ENCODE assay signal across 1 cellular context in genomic region chr7:135509839-135510602, GRCh38.
TF ChIP-seq lines count a peak whose summit lies in the region.

Gene CNOT4 (minus strand): TSS chr7:135510102. CDS start chr7:135438331, 71,771 bp downstream.

TF ChIP-seq in HepG2, 621 proteins besides CTCF, POLR2A, EP300 and RAD21 (continued from another document and continues in another):
- TF ChIP-seq ZXDC (CRISPR knock-in tag; IDR thresholded peaks at IDR 0.05), result no peak
- TF ChIP-seq ZNF225 (CRISPR knock-in tag; IDR thresholded peaks at IDR 0.05), result peak; percentile 46; the same call in 1 of the 2 replicates
- TF ChIP-seq ZSCAN22 (CRISPR knock-in tag; IDR thresholded peaks at IDR 0.05), result no peak
- TF ChIP-seq, protein P1, sequence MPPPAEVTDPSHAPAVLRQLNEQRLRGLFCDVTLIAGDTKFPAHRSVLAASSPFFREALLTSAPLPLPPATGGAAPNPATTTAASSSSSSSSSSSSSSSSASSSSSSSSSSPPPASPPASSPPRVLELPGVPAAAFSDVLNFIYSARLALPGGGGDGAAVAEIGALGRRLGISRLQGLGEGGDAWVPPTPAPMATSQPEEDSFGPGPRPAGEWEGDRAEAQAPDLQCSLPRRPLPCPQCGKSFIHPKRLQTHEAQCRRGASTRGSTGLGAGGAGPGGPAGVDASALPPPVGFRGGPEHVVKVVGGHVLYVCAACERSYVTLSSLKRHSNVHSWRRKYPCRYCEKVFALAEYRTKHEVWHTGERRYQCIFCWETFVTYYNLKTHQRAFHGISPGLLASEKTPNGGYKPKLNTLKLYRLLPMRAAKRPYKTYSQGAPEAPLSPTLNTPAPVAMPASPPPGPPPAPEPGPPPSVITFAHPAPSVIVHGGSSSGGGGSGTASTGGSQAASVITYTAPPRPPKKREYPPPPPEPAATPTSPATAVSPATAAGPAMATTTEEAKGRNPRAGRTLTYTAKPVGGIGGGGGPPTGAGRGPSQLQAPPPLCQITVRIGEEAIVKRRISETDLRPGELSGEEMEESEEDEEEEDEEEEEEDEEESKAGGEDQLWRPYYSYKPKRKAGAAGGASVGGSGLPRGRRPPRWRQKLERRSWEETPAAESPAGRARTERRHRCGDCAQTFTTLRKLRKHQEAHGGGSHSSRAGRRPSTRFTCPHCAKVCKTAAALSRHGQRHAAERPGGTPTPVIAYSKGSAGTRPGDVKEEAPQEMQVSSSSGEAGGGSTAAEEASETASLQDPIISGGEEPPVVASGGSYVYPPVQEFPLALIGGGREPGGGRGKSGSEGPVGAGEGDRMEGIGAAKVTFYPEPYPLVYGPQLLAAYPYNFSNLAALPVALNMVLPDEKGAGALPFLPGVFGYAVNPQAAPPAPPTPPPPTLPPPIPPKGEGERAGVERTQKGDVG (CRISPR knock-in tag; IDR thresholded peaks at IDR 0.05; ENCODE audit: borderline replicate concordance), result no peak
- TF ChIP-seq, protein P2, sequence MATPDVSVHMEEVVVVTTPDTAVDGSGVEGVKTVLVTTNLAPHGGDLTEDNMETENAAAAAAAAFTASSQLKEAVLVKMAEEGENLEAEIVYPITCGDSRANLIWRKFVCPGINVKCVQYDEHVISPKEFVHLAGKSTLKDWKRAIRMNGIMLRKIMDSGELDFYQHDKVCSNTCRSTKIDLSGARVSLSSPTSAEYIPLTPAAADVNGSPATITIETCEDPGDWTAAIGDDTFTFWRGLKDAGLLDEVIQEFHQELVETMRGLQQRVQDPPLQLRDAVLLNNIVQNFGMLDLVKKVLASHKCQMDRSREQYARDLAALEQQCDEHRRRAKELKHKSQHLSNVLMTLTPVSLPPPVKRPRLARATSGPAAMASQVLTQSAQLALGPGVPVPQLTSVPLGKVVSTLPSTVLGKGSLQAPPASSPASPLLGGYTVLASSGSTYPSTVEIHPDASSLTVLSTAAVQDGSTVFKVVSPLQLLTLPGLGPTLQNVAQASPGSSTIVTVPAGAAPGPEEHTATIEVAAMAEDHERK (CRISPR knock-in tag; IDR thresholded peaks at IDR 0.05; ENCODE audit: low read depth), result peak; percentile 63
- TF ChIP-seq RBM22 (optimal IDR thresholded peaks at IDR 0.05; ENCODE audit: low read length), result no peak
- TF ChIP-seq MAFF (IDR thresholded peaks at IDR 0.05; ENCODE audit: low read depth, low read length), result no peak
- TF ChIP-seq SNAPC4 (CRISPR knock-in tag; IDR thresholded peaks at IDR 0.05), result no peak
- peak; percentile 48; the same call in 1 of the 2 replicates for TF ChIP-seq PRDM10 (CRISPR knock-in tag; IDR thresholded peaks at IDR 0.05; ENCODE audit: low read depth)
- peak; percentile 58; the same call in 1 of the 2 replicates for TF ChIP-seq PCBP1 (IDR thresholded peaks at IDR 0.05; ENCODE audit: borderline replicate concordance, low read depth, low read length)
- TF ChIP-seq NBN (conservative IDR thresholded peaks at IDR 0.05), result no peak
- TF ChIP-seq PHB2 (IDR thresholded peaks at IDR 0.05; ENCODE audit: partially characterized antibody), result no peak
- TF ChIP-seq, protein P3, sequence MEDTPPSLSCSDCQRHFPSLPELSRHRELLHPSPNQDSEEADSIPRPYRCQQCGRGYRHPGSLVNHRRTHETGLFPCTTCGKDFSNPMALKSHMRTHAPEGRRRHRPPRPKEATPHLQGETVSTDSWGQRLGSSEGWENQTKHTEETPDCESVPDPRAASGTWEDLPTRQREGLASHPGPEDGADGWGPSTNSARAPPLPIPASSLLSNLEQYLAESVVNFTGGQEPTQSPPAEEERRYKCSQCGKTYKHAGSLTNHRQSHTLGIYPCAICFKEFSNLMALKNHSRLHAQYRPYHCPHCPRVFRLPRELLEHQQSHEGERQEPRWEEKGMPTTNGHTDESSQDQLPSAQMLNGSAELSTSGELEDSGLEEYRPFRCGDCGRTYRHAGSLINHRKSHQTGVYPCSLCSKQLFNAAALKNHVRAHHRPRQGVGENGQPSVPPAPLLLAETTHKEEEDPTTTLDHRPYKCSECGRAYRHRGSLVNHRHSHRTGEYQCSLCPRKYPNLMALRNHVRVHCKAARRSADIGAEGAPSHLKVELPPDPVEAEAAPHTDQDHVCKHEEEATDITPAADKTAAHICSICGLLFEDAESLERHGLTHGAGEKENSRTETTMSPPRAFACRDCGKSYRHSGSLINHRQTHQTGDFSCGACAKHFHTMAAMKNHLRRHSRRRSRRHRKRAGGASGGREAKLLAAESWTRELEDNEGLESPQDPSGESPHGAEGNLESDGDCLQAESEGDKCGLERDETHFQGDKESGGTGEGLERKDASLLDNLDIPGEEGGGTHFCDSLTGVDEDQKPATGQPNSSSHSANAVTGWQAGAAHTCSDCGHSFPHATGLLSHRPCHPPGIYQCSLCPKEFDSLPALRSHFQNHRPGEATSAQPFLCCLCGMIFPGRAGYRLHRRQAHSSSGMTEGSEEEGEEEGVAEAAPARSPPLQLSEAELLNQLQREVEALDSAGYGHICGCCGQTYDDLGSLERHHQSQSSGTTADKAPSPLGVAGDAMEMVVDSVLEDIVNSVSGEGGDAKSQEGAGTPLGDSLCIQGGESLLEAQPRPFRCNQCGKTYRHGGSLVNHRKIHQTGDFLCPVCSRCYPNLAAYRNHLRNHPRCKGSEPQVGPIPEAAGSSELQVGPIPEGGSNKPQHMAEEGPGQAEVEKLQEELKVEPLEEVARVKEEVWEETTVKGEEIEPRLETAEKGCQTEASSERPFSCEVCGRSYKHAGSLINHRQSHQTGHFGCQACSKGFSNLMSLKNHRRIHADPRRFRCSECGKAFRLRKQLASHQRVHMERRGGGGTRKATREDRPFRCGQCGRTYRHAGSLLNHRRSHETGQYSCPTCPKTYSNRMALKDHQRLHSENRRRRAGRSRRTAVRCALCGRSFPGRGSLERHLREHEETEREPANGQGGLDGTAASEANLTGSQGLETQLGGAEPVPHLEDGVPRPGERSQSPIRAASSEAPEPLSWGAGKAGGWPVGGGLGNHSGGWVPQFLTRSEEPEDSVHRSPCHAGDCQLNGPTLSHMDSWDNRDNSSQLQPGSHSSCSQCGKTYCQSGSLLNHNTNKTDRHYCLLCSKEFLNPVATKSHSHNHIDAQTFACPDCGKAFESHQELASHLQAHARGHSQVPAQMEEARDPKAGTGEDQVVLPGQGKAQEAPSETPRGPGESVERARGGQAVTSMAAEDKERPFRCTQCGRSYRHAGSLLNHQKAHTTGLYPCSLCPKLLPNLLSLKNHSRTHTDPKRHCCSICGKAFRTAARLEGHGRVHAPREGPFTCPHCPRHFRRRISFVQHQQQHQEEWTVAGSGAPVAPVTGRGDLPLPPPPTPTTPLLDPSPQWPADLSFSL (CRISPR knock-in tag; IDR thresholded peaks at IDR 0.05), result no peak
- TF ChIP-seq, protein P4, sequence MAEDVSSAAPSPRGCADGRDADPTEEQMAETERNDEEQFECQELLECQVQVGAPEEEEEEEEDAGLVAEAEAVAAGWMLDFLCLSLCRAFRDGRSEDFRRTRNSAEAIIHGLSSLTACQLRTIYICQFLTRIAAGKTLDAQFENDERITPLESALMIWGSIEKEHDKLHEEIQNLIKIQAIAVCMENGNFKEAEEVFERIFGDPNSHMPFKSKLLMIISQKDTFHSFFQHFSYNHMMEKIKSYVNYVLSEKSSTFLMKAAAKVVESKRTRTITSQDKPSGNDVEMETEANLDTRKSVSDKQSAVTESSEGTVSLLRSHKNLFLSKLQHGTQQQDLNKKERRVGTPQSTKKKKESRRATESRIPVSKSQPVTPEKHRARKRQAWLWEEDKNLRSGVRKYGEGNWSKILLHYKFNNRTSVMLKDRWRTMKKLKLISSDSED (CRISPR knock-in tag; IDR thresholded peaks at IDR 0.05), result no peak
- TF ChIP-seq, protein P5, sequence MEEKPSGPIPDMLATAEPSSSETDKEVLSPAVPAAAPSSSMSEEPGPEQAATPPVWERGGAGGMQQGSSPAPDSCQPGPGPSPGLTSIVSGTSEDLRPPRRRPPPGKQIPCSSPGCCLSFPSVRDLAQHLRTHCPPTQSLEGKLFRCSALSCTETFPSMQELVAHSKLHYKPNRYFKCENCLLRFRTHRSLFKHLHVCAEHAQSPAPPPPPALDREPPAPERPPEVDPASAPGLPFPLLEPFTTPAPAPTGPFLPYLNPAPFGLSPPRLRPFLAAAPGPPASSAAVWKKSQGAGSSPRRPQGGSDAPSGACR (CRISPR knock-in tag; IDR thresholded peaks at IDR 0.05), result 0 out of 2 replicates have a peak, but pooled peaks have one; percentile 22
- no peak for TF ChIP-seq ZBTB3 (CRISPR knock-in tag; IDR thresholded peaks at IDR 0.05; ENCODE audit: borderline replicate concordance, low read depth)
- TF ChIP-seq SRF (IDR thresholded peaks at IDR 0.05; ENCODE audit: low read depth, low read length), result no peak
- TF ChIP-seq SMAD1 (CRISPR knock-in tag; IDR thresholded peaks at IDR 0.05; ENCODE audit: borderline replicate concordance, low read depth), result no peak
- TF ChIP-seq NR1H2 (CRISPR knock-in tag; IDR thresholded peaks at IDR 0.05; ENCODE audit: borderline replicate concordance, low read depth), result no peak
- TF ChIP-seq RBFOX2 (IDR thresholded peaks at IDR 0.05; ENCODE audit: low read depth, low read length), result peak; percentile 59; the same call in 1 of the 2 replicates
- TF ChIP-seq CREM (IDR thresholded peaks at IDR 0.05), result peak; percentile 81
- TF ChIP-seq CREM (CRISPR knock-in tag; IDR thresholded peaks at IDR 0.05), result no peak
- peak in 1 of 2 experiments; percentile 36; a peak in 2 of 4 replicates for TF ChIP-seq ATF4 (CRISPR knock-in tag; IDR thresholded peaks at IDR 0.05)
- TF ChIP-seq HDAC1 (CRISPR knock-in tag; IDR thresholded peaks at IDR 0.05), result peak; percentile 64
- no peak for TF ChIP-seq NFIC (IDR thresholded peaks at IDR 0.05; ENCODE audit: low read length)
